Comparison of ENCODE assay signal across 17 cellular contexts in the genomic region with DNA sequence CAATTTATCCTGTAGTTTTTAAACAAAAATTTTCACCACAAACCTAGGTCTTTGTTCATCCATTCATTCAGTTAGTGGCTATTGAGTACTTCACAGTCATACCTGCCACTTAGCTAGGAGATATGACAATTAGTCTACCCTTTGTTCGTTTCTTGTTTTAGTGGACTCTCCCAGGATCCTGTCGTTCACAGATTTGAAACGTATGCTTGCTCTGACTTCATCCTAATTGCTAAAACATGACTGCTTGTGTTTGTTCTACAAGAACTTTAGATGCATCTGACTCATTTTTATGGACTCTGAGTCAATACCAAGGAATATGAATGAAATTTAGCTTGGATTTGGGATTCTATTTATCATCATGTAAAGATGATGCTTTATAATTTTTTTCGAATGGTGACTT.
DNase-seq lines count a peak whose midpoint lies in the region; ATAC-seq, FAIRE-seq and TF ChIP-seq lines count a peak whose summit lies in the region.
"Had no signal": no experiment of that assay in that cellular context is flagged by ENCODE, and none has a peak within 500 bp of the region (broad histone marks: within the 10 kb centered on the region; RNA-seq: fewer than 3 reads in every experiment).

No MANE protein-coding gene starts in this region.

- H3K4me2 ChIP-seq in SK-N-SH = no peak overlapping the region
- H3K4me2 ChIP-seq in fibroblast of lung (ENCODE audit: extremely low read depth, insufficient read depth, low read length) = no peak overlapping the region
- H3K4me2 ChIP-seq: smooth muscle cell had no signal

- H3K36me3 Mint-ChIP-seq in naive thymus-derived CD4-positive, alpha-beta T cell = no peaks in the 10 kb centered on the region
- H3K36me3 Mint-ChIP-seq: activated naive CD4-positive, alpha-beta T cell treated with anti-CD3 and anti-CD28 coated beads, Interleukin-2, amount 50 U/mL, for 24 hours had no signal

- no peak overlapping the region for H3K4me3 ChIP-seq in SK-N-SH (ENCODE audit: low read depth in 2 of 2, low read length in 1 of 2)
- H3K4me3 ChIP-seq in fibroblast of lung (replicated peaks in 1 of 4; ENCODE audit: control extremely low read depth in 1 of 4, insufficient read depth in 1 of 4, low read depth in 3 of 4, low read length in 4 of 4) = no peak overlapping the region
- H3K4me3 ChIP-seq in naive thymus-derived CD4-positive, alpha-beta T cell (ENCODE audit: low read length) = no peak overlapping the region
- H3K4me3 ChIP-seq: smooth muscle cell, stomach had no signal

- no peak overlapping the region for H3K27ac Mint-ChIP-seq in naive thymus-derived CD4-positive, alpha-beta T cell
- H3K27ac Mint-ChIP-seq: activated naive CD4-positive, alpha-beta T cell treated with anti-CD3 and anti-CD28 coated beads, Interleukin-2, amount 50 U/mL, for 24 hours had no signal

- no peak for FAIRE-seq in GM12891 (lab: Jason Lieb, UNC)
- FAIRE-seq: A204.1 had no signal

- H3K36me3 ChIP-seq in SK-N-SH (replicated peaks in 1 of 2; ENCODE audit: control insufficient read depth in 1 of 2, insufficient read depth in 2 of 2, low read length in 1 of 2) = no peaks in the 10 kb centered on the region
- no peaks in the 10 kb centered on the region for H3K36me3 ChIP-seq in fibroblast of lung (ENCODE audit: control insufficient read depth, insufficient read depth, low read length)
- no peaks in the 10 kb centered on the region for H3K36me3 ChIP-seq in naive thymus-derived CD4-positive, alpha-beta T cell (ENCODE audit: control insufficient read depth in 2 of 3, insufficient read depth in 3 of 3, low read length in 3 of 3)
- H3K36me3 ChIP-seq: stomach had no signal

- no peaks in the 10 kb centered on the region for H3K9me2 ChIP-seq in SK-N-SH

- peaks cover 7 to 17% (median 14%) of the 10 kb centered on the region in 5 donors for H3K27me3 Mint-ChIP-seq in naive thymus-derived CD4-positive, alpha-beta T cell

- no peak overlapping the region for H3K4me3 Mint-ChIP-seq in naive thymus-derived CD4-positive, alpha-beta T cell
- H3K4me3 Mint-ChIP-seq: activated naive CD4-positive, alpha-beta T cell treated with anti-CD3 and anti-CD28 coated beads, Interleukin-2, amount 50 U/mL, for 24 hours had no signal

- H2AFZ ChIP-seq in SK-N-SH (ENCODE audit: low read depth) (no peak overlapping the region), fibroblast of lung (ENCODE audit: low read length) (peak overlapping the region; percentile 47)

- H3K27me3 ChIP-seq in SK-N-SH (ENCODE audit: insufficient read depth) (0 out of 2 replicates have a peak, but pooled peaks cover 4% of the 10 kb centered on the region), fibroblast of lung (ENCODE audit: control insufficient read depth, insufficient read depth, low read length) (peaks cover 7% of the 10 kb centered on the region)
- no peaks in the 10 kb centered on the region for H3K27me3 ChIP-seq in naive thymus-derived CD4-positive, alpha-beta T cell (ENCODE audit: control insufficient read depth in 2 of 2, insufficient read depth in 2 of 2, low read length in 2 of 2)
- H3K27me3 ChIP-seq: stomach had no signal

- H3K9ac ChIP-seq in SK-N-SH (no peak overlapping the region), fibroblast of lung (ENCODE audit: insufficient read depth, low read length) (no peak overlapping the region)

- H4K20me1 ChIP-seq in SK-N-SH (ENCODE audit: insufficient read depth) (no peaks in the 10 kb centered on the region), fibroblast of lung (ENCODE audit: control insufficient read depth, extremely low read depth, insufficient read depth, low read length) (no peaks in the 10 kb centered on the region)

- H3K4me1 Mint-ChIP-seq in naive thymus-derived CD4-positive, alpha-beta T cell = peaks cover 0 to 2% (median 0%) of the 10 kb centered on the region in 7 donors
- H3K4me1 Mint-ChIP-seq: activated naive CD4-positive, alpha-beta T cell treated with anti-CD3 and anti-CD28 coated beads, Interleukin-2, amount 50 U/mL, for 24 hours had no signal

- H3K9me3 Mint-ChIP-seq in naive thymus-derived CD4-positive, alpha-beta T cell = no peaks in the 10 kb centered on the region
- H3K9me3 Mint-ChIP-seq: activated naive CD4-positive, alpha-beta T cell treated with anti-CD3 and anti-CD28 coated beads, Interleukin-2, amount 50 U/mL, for 24 hours had no signal

- no peak for ATAC-seq in SK-N-SH treated with all-trans-retinoic acid at 6 μM for 48 hours
- no peak for ATAC-seq in HG03280 (IDR thresholded peaks at IDR 0.05; ENCODE audit: unreplicated experiment)
- no peak for ATAC-seq in HG03442 (IDR thresholded peaks at IDR 0.05; ENCODE audit: unreplicated experiment)
- ATAC-seq in naive thymus-derived CD4-positive, alpha-beta T cell = no peak

- CTCF ChIA-PET in SK-N-SH (lab: Yijun Ruan, JAX) = interaction anchor here (1.3 to 3.6 kb wide), 5 partner anchors 9 to 338 kb away, joined by 3 to 21 read pairs (median 5); no protein-coding TSS in a partner anchor
- CTCF ChIA-PET in RWPE1 (lab: Yijun Ruan, JAX) = interaction anchor here (0.7 kb wide), 1 partner anchor 51 kb away, joined by 3 read pairs; no protein-coding TSS in a partner anchor
- CTCF ChIA-PET in naive thymus-derived CD4-positive, alpha-beta T cell (lab: Charles Lee) = interaction anchor here (0.8 to 1.2 kb wide), 3 partner anchors 338 to 1214 kb away, joined by 3 to 6 read pairs (median 5); no protein-coding TSS in a partner anchor

- POLR2A ChIA-PET in SK-N-SH (lab: Yijun Ruan, JAX) (no interaction called here), RWPE1 (lab: Yijun Ruan, JAX; ENCODE audit: low non-redundant PET) (no interaction called here)
- POLR2A ChIA-PET in naive thymus-derived CD4-positive, alpha-beta T cell (lab: Charles Lee) = no interaction called here

- no peaks in the 10 kb centered on the region for H3K79me2 ChIP-seq in SK-N-SH (ENCODE audit: insufficient read depth)
- H3K79me2 ChIP-seq in fibroblast of lung (ENCODE audit: control insufficient read depth, insufficient read depth, low read length) = no peaks in the 10 kb centered on the region

- 10% methylated on average over 4 of the region's 4 CpGs for WGBS in SK-N-SH (ENCODE audit: low lambda C conversion rate)

- no peak for TF ChIP-seq POLR2A in GM12891 (IDR thresholded peaks at IDR 0.05; ENCODE audit: low read depth, low read length)

- no peak for TF ChIP-seq EP300 in SK-N-SH (IDR thresholded peaks at IDR 0.05; ENCODE audit: borderline replicate concordance in 1 of 2, low read depth in 1 of 2, low read length in 1 of 2)

- H3K9me3 ChIP-seq in SK-N-SH = no peaks in the 10 kb centered on the region
- H3K9me3 ChIP-seq in fibroblast of lung (ENCODE audit: control insufficient read depth, insufficient read depth, low read depth, low read length) = no peaks in the 10 kb centered on the region
- H3K9me3 ChIP-seq in naive thymus-derived CD4-positive, alpha-beta T cell (ENCODE audit: control insufficient read depth in 2 of 3, low read length in 3 of 3) = no peaks in the 10 kb centered on the region
- H3K9me3 ChIP-seq: stomach had no signal

- intact Hi-C loops in naive thymus-derived CD4-positive, alpha-beta T cell (cut with micrococcal nuclease) = loop anchor here in 1 of 2 donors (10.0 kb wide), 1 partner anchor 1511 kb away; no protein-coding TSS in a partner anchor

- TF ChIP-seq CTCF in SK-N-SH (IDR thresholded peaks at IDR 0.05) = no peak
- TF ChIP-seq CTCF in RWPE1 (conservative IDR thresholded peaks at IDR 0.05; ENCODE audit: low read depth) = no peak
- no peak for TF ChIP-seq CTCF in fibroblast of lung (conservative IDR thresholded peaks at IDR 0.05 in 1 of 2, IDR thresholded peaks at IDR 0.05 in 1 of 2; ENCODE audit: low read depth in 1 of 2, low read length in 2 of 2)

- peak overlapping the region in 1 of 2 experiments; percentile 21; a peak in 1 of 4 replicates for H3K27ac ChIP-seq in SK-N-SH (ENCODE audit: low read depth in 2 of 2, low read length in 1 of 2)
- H3K27ac ChIP-seq in RWPE1 = no peak overlapping the region
- H3K27ac ChIP-seq in fibroblast of lung (ENCODE audit: insufficient read depth, low read length) = no peak overlapping the region
- no peak overlapping the region for H3K27ac ChIP-seq in naive thymus-derived CD4-positive, alpha-beta T cell (ENCODE audit: low read depth, low read length)
- H3K27ac ChIP-seq: stomach had no signal

- DNase-seq in SK-N-SH (no peak), RWPE1 (ENCODE audit: low spot score) (peak; percentile 38), fibroblast of lung (ENCODE audit: low read depth in 2 of 2) (peak; percentile 69 to 76), GM12891 (ENCODE audit: insufficient read length, low spot score) (no peak)
- DNase-seq in naive thymus-derived CD4-positive, alpha-beta T cell = no peak
- DNase-seq: activated CD4-positive, alpha-beta T cell treated with anti-CD3 and anti-CD28 coated beads for 1 hour; DMS153; erythroblast; NCI-H446; OCI-M1; stomach had no signal

- peaks cover 15% of the 10 kb centered on the region for H3F3A ChIP-seq in SK-N-SH (replicated peaks; ENCODE audit: insufficient read depth)

- no peak for TF ChIP-seq RAD21 in SK-N-SH (IDR thresholded peaks at IDR 0.05; ENCODE audit: low read length)

- H3K4me1 ChIP-seq in SK-N-SH (ENCODE audit: control insufficient read depth in 1 of 2, insufficient read depth in 2 of 2, low read depth in 1 of 2, low read length in 1 of 2) = no peaks in the 10 kb centered on the region; a peak in 1 of 4 replicates
- H3K4me1 ChIP-seq in fibroblast of lung (ENCODE audit: control insufficient read depth, extremely low read depth, insufficient read depth, low read length) = peaks cover 13% of the 10 kb centered on the region
- no peaks in the 10 kb centered on the region for H3K4me1 ChIP-seq in naive thymus-derived CD4-positive, alpha-beta T cell (ENCODE audit: control insufficient read depth in 2 of 2, insufficient read depth in 2 of 2, low read length in 2 of 2)
- H3K4me1 ChIP-seq: stomach had no signal

TF ChIP-seq in SK-N-SH, 30 proteins besides CTCF, POLR2A, EP300 and RAD21:
- TF ChIP-seq FOSL2 (IDR thresholded peaks at IDR 0.05; ENCODE audit: borderline replicate concordance, low read depth) (peak; percentile 42; the same call in 1 of the 2 replicates), GATA2 (CRISPR knock-in tag; IDR thresholded peaks at IDR 0.05) (no peak)

TF ChIP-seq in GM12891, 5 proteins besides CTCF, POLR2A, EP300 and RAD21:
- TF ChIP-seq PAX5 (IDR thresholded peaks at IDR 0.05; ENCODE audit: insufficient read depth, low read length, severe bottlenecking) (no peak), POLR2AphosphoS5 (IDR thresholded peaks at IDR 0.05; ENCODE audit: low read depth, low read length) (no peak), POU2F2 (IDR thresholded peaks at IDR 0.05; ENCODE audit: low read depth, low read length) (no peak), TAF1 (IDR thresholded peaks at IDR 0.05; ENCODE audit: low read depth, low read length) (no peak), SPI1 (IDR thresholded peaks at IDR 0.05; ENCODE audit: low read depth, low read length) (no peak)

Comparison
In these comparisons a context has a peak if more than half of its experiments do, and no peak if none do; other contexts are left out.
1. DNase-seq: peak in RWPE1 (single experiment) and fibroblast of lung (2 of 2); none in SK-N-SH (single experiment), naive thymus-derived CD4-positive, alpha-beta T cell (0 of 9) and GM12891 (single experiment).